In the genomic region with DNA sequence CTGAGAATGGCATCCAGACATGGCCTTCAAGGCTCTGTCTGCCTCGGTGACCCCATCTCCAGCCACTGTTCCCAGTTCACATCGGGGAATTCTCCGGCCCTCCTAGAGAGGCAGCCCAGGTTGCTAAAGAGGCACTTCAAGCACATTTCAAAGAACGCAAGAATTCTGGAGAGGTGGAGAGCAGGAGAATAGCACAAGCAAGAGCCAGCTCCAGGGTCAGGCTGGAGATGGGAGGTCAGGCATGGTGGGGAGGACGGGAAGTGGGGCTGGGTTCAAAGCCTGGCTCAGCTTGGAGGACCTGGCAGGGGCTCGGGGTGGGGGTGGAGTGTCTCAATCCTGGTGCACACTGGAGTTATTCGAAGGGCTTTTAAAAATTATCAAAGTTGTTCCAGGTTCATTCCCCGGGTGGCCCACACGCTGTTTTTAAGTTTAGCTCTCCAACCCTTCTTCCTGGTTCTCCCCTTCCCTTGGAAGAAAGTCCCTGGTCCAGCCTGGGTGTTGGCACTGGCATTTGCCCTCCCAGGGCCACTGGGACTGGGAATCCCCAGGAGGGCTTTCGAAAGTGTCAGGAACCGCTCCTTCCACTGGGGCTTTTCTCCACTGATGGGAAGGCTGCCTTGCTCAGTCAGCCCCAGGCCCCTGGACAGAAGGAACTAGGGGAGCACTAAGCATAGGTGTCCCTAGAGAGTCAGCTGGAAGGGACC, we compare ENCODE assay signal across 12 cellular contexts. TPM values are rescaled to one million over a fixed set of nuclear protein-coding genes. Genes with fewer than 3 reads are reported as not detected.
DNase-seq lines count a peak whose midpoint lies in the region; ATAC-seq lines count a peak whose summit lies in the region.
"Had no signal": no experiment of that assay in that cellular context is flagged by ENCODE, and none has a peak within 500 bp of the region (broad histone marks: within the 10 kb centered on the region; RNA-seq: fewer than 3 reads in every experiment).

No MANE protein-coding gene starts in this region.

- CTCF ChIA-PET in activated CD4-positive, alpha-beta T cell treated with anti-CD3 and anti-CD28 coated beads for 36 hours (lab: Charles Lee) = interaction anchor here (0.7 to 1.4 kb wide), 3 partner anchors 14 to 48 kb away, joined by 3 read pairs; no protein-coding TSS in a partner anchor

- peak overlapping the region in 19 of 21 experiments; percentile 3 to 92 (median 81) for H3K27ac ChIP-seq in skin epidermis
- H3K27ac ChIP-seq: SJCRH30 had no signal

- H3K36me3 Mint-ChIP-seq in activated CD4-positive, alpha-beta T cell treated with anti-CD3 and anti-CD28 coated beads for 36 hours (ENCODE audit: low read depth) = peaks cover 11% of the 10 kb centered on the region
- peaks cover 2% of the 10 kb centered on the region for H3K36me3 Mint-ChIP-seq in T-helper 17 cell (ENCODE audit: low read depth)

- no peaks in the 10 kb centered on the region for H3K9me3 ChIP-seq in T-helper 17 cell (ENCODE audit: control insufficient read depth, low read length, poor library complexity, severe bottlenecking)
- H3K9me3 ChIP-seq: SJCRH30 had no signal

- H3K4me1 Mint-ChIP-seq in activated CD4-positive, alpha-beta T cell treated with anti-CD3 and anti-CD28 coated beads for 36 hours = peaks cover 83% of the 10 kb centered on the region
- peaks cover 49% of the 10 kb centered on the region for H3K4me1 Mint-ChIP-seq in T-helper 17 cell

- intact Hi-C loops in activated CD4-positive, alpha-beta T cell treated with anti-CD3 and anti-CD28 coated beads for 36 hours (cut with DNase I, micrococcal nuclease) = loop anchor here in 1 of 2 experiments (10.0 kb wide), 1 partner anchor 368 kb away; no protein-coding TSS in a partner anchor

- no peaks in the 10 kb centered on the region for H3K9me3 Mint-ChIP-seq in activated CD4-positive, alpha-beta T cell treated with anti-CD3 and anti-CD28 coated beads for 36 hours (ENCODE audit: low read depth)
- H3K9me3 Mint-ChIP-seq: activated CD4-positive, alpha-beta T cell treated with anti-CD3 and anti-CD28 coated beads, Interleukin-2, amount 10 ng/mL, durations not matched to agents 7 days and 5 days had no signal

- no peak overlapping the region for H3K4me3 ChIP-seq in skin epidermis
- H3K4me3 ChIP-seq: SJCRH30 had no signal

- POLR2A ChIA-PET in activated CD4-positive, alpha-beta T cell treated with anti-CD3 and anti-CD28 coated beads for 36 hours (lab: Charles Lee) = no interaction called here

- H3K27me3 Mint-ChIP-seq in activated CD4-positive, alpha-beta T cell treated with anti-CD3 and anti-CD28 coated beads for 36 hours = no peaks in the 10 kb centered on the region
- no peaks in the 10 kb centered on the region for H3K27me3 Mint-ChIP-seq in T-helper 17 cell
- H3K27me3 Mint-ChIP-seq: activated CD4-positive, alpha-beta T cell treated with anti-CD3 and anti-CD28 coated beads, Interleukin-2, amount 10 ng/mL, durations not matched to agents 7 days and 5 days had no signal

- DNase-seq in activated CD4-positive, alpha-beta T cell treated with anti-CD3 and anti-CD28 coated beads for 36 hours = no peak
- DNase-seq in activated CD4-positive, alpha-beta T cell treated with anti-CD3 and anti-CD28 coated beads, Interleukin-2, amount 50 U/mL, for 48 hours = no peak
- no peak for DNase-seq in T-helper 17 cell
- peak; percentile 40 for DNase-seq in hepatic stellate cell (ENCODE audit: low spot score)
- DNase-seq in NCI-H2107 treated with DMSO at 0.1 percent for 48 hours (lab: John Stamatoyannopoulos, UW; ENCODE audit: unreplicated experiment) = no peak
- no peak for DNase-seq in left lobe of liver (ENCODE audit: low spot score)
- no peak for DNase-seq in NCI-H1930 (lab: John Stamatoyannopoulos, UW)
- DNase-seq: activated CD4-positive, alpha-beta T cell treated with anti-CD3 and anti-CD28 coated beads, Interleukin-2, amount 10 ng/mL, durations not matched to agents 7 days and 5 days; DND-41; NCI-H524; SJCRH30 had no signal

- no peak for ATAC-seq in activated CD4-positive, alpha-beta T cell treated with anti-CD3 and anti-CD28 coated beads for 36 hours
- ATAC-seq in T-helper 17 cell = no peak
- no peak for ATAC-seq in left lobe of liver

- H3K4me3 Mint-ChIP-seq in activated CD4-positive, alpha-beta T cell treated with anti-CD3 and anti-CD28 coated beads for 36 hours = no peak overlapping the region
- H3K4me3 Mint-ChIP-seq in T-helper 17 cell = no peak overlapping the region
- H3K4me3 Mint-ChIP-seq: activated CD4-positive, alpha-beta T cell treated with anti-CD3 and anti-CD28 coated beads, Interleukin-2, amount 10 ng/mL, durations not matched to agents 7 days and 5 days had no signal

- peak overlapping the region; percentile 95 for H3K27ac Mint-ChIP-seq in activated CD4-positive, alpha-beta T cell treated with anti-CD3 and anti-CD28 coated beads for 36 hours
- H3K27ac Mint-ChIP-seq in T-helper 17 cell = peak overlapping the region; percentile 93

RNA-seq across cellular contexts. Expression of a gene that starts 35.8 kb away (rescaled TPM):
- 10 to 100 TPM; 22.8 to 34.9 TPM for total RNA-seq in activated CD4-positive, alpha-beta T cell treated with anti-CD3 and anti-CD28 coated beads for 36 hours
- total RNA-seq in T-helper 17 cell = 10 to 100 TPM; 11.7 to 14.4 TPM
- 6.7 TPM for total RNA-seq in left lobe of liver
